12 cellular contexts compared by ENCODE assay signal in genomic region chr22:45551310-45552016, GRCh38. TPM values are rescaled to one million over a fixed set of nuclear protein-coding genes. Genes with fewer than 3 reads are reported as not detected.
DNase-seq lines count a peak whose midpoint lies in the region; ATAC-seq and TF ChIP-seq lines count a peak whose summit lies in the region.
"Had no signal": no experiment of that assay in that cellular context is flagged by ENCODE, and none has a peak within 500 bp of the region (broad histone marks: within the 10 kb centered on the region; RNA-seq: fewer than 3 reads in every experiment).

No MANE protein-coding gene starts in this region.

- H3K4me3 ChIP-seq in PC-9: no peak overlapping the region
- no peak overlapping the region for H3K4me3 ChIP-seq in esophagus (ENCODE audit: low read depth in 1 of 2, low read length in 2 of 2)
- H3K4me3 ChIP-seq in testis: peak overlapping the region in 1 of 2 donors; percentile 23
- H3K4me3 ChIP-seq: mucosa of descending colon, thyroid gland had no signal

- H3K4me3 Mint-ChIP-seq in mesothelial cell of epicardium: no peak overlapping the region

- 0 out of 2 replicates have a peak, but pooled peaks cover 6% of the 10 kb centered on the region for H3K79me2 ChIP-seq in PC-9 (ENCODE audit: low read depth)

- TF ChIP-seq CTCF in PC-9 (conservative IDR thresholded peaks at IDR 0.05) (no peak), mesothelial cell of epicardium (IDR thresholded peaks at IDR 0.05; ENCODE audit: unreplicated experiment) (no peak), testis (IDR thresholded peaks at IDR 0.05) (no peak)

- H3K9me3 ChIP-seq in PC-9 (ENCODE audit: insufficient read depth, low read depth) (no peaks in the 10 kb centered on the region), esophagus (ENCODE audit: control insufficient read depth in 2 of 2, insufficient read depth in 1 of 2, low read depth in 1 of 2, low read length in 1 of 2) (no peaks in the 10 kb centered on the region), testis (no peaks in the 10 kb centered on the region)
- H3K9me3 ChIP-seq: mucosa of descending colon, thyroid gland had no signal

- H3K27ac ChIP-seq in PC-9 (peak overlapping the region; percentile 12; the same call in 1 of the 2 replicates), esophagus (ENCODE audit: low read depth in 2 of 2, low read length in 1 of 2) (peak overlapping the region; percentile 87 to 95), testis (peak overlapping the region; percentile 65 to 70)

- no peak for TF ChIP-seq POLR2A in testis (IDR thresholded peaks at IDR 0.05)

- no peak for ATAC-seq in left colon
- ATAC-seq: mucosa of descending colon had no signal

- no peaks in the 10 kb centered on the region for H4K20me1 ChIP-seq in PC-9 (ENCODE audit: insufficient read depth)

- peaks cover 38% of the 10 kb centered on the region for H3K36me3 Mint-ChIP-seq in mesothelial cell of epicardium

- H3K27ac Mint-ChIP-seq in mesothelial cell of epicardium: peak overlapping the region; percentile 7

- H3K4me1 Mint-ChIP-seq in mesothelial cell of epicardium: peaks cover 35% of the 10 kb centered on the region

- peak overlapping the region; percentile 2; the same call in 1 of the 2 replicates for H3K4me2 ChIP-seq in PC-9

- WGBS in esophagus, 2 donors: 36 to 51% methylated on average over 18 of the region's 18 CpGs
- WGBS in testis, 2 donors: 11 to 39% methylated on average over 11 to 18 of the region's 18 CpGs

- H3K9me3 Mint-ChIP-seq in mesothelial cell of epicardium: no peaks in the 10 kb centered on the region

- CTCF ChIA-PET in PC-9 (lab: Charles Lee): no interaction called here

- peak; percentile 21 to 80 for DNase-seq in PC-9
- DNase-seq in mesothelial cell of epicardium (ENCODE audit: low spot score in 2 of 2, unreplicated experiment in 2 of 2): no peak
- peak; percentile 48 for DNase-seq in testis
- no peak for DNase-seq in stimulated activated CD4-positive, alpha-beta T cell treated with anti-CD3 and anti-CD28 coated beads, Interleukin-1b, Interleukin-23, amount 100 ng/mL, for 48 hours
- no peak for DNase-seq in H4 (ENCODE audit: low spot score)
- no peak for DNase-seq in left colon
- DNase-seq in stimulated activated naive CD4-positive, alpha-beta T cell treated with Interleukin-2 at 50 U/mL for 16 hours (lab: John Stamatoyannopoulos, UW): no peak
- DNase-seq: mucosa of descending colon; NCI-H524 treated with DMSO at 0.1 percent for 48 hours; stimulated activated CD4-positive, alpha-beta T cell treated with anti-CD3 and anti-CD28 coated beads, Interleukin-4, amount 100 ng/mL, for 24 hours had no signal

- H3K4me1 ChIP-seq in PC-9 (replicated peaks; ENCODE audit: insufficient read depth) (peaks cover 38% of the 10 kb centered on the region), esophagus (ENCODE audit: control insufficient read depth in 2 of 2, insufficient read depth in 2 of 2, low read length in 1 of 2) (peaks cover 7 to 41% of the 10 kb centered on the region in 2 donors), testis (peaks cover 40% of the 10 kb centered on the region)

- peaks cover 47% of the 10 kb centered on the region for H3F3A ChIP-seq in PC-9 (ENCODE audit: insufficient read depth, low read depth)

- no peak overlapping the region for H2AFZ ChIP-seq in PC-9

- intact Hi-C loops in PC-9 (cut with micrococcal nuclease; ENCODE audit: unreplicated experiment) (no loop called here), testis (cut with DNase I; ENCODE audit: low total_unique reads) (loop anchor here (10.0 kb wide), 1 partner anchor 107 kb away; no protein-coding TSS in a partner anchor), left colon (cut with DNase I, micrococcal nuclease) (loop anchor here (5.0 to 10.0 kb wide), 3 partner anchors 107 to 287 kb away; no protein-coding TSS in a partner anchor)

- POLR2A ChIA-PET in PC-9 (lab: Charles Lee; ENCODE audit: unreplicated experiment): interaction anchor here (0.6 kb wide), 1 partner anchor 16 kb away, joined by 3 read pairs; no protein-coding TSS in a partner anchor

- H3K36me3 ChIP-seq in PC-9 (ENCODE audit: low read depth) (peaks cover 23% of the 10 kb centered on the region), esophagus (ENCODE audit: control insufficient read depth in 2 of 2, insufficient read depth in 2 of 2, low read length in 1 of 2) (peaks cover 0 to 4% of the 10 kb centered on the region in 2 donors), testis (ENCODE audit: low read depth, missing control alignments) (no peaks in the 10 kb centered on the region)
- H3K36me3 ChIP-seq: thyroid gland had no signal

- BruUV-seq in PC-9 (replicated peaks; lab: Mats Ljungman, UMichigan): no TSS peak

- H3K27me3 Mint-ChIP-seq in mesothelial cell of epicardium (ENCODE audit: low read depth): no peaks in the 10 kb centered on the region

- H3K27me3 ChIP-seq in PC-9 (ENCODE audit: insufficient read depth, low read depth) (no peaks in the 10 kb centered on the region), esophagus (ENCODE audit: control insufficient read depth in 1 of 2, insufficient read depth in 2 of 2, low read length in 2 of 2) (no peaks in the 10 kb centered on the region), testis (no peaks in the 10 kb centered on the region)
- H3K27me3 ChIP-seq: thyroid gland had no signal

- H3K9me2 ChIP-seq in PC-9 (ENCODE audit: insufficient read depth): no peaks in the 10 kb centered on the region

RNA-seq across cellular contexts. Expression of gene FBLN1, which starts 48.8 kb away (rescaled TPM):
- 158 and 167 TPM in 2 replicates for total RNA-seq in PC-9 (2021)
- 10 to 100 TPM; 18.8 to 50.3 TPM for polyA plus RNA-seq in esophagus
- total RNA-seq in mesothelial cell of epicardium: 283 to 297 TPM (median 296 TPM) in 3 replicates
- total RNA-seq in testis: 10 to 100 TPM; 32.4 to 42.2 TPM
- polyA plus RNA-seq in testis (ENCODE audit: insufficient read depth, low read depth, low replicate concordance): 154 TPM
- 0.37 and 1.0 TPM in 2 replicates for total RNA-seq in H4 (2014; rRNA removed; shearing (Covaris generic))
- 100 to 1,000 TPM in 1 of 2 donors, 10 to 100 TPM in 1; 51.8 to 114 TPM for total RNA-seq in left colon

Comparison
In these comparisons a context has a peak if more than half of its experiments do, and no peak if none do; other contexts are left out.
1. DNase-seq: peak in PC-9 (2 of 2) and testis (single experiment); none in mesothelial cell of epicardium (0 of 2), stimulated activated CD4-positive, alpha-beta T cell treated with anti-CD3 and anti-CD28 coated beads, Interleukin-1b, Interleukin-23, amount 100 ng/mL, for 48 hours (single experiment), H4 (single experiment), left colon (0 of 2) and stimulated activated naive CD4-positive, alpha-beta T cell treated with Interleukin-2 at 50 U/mL for 16 hours (single experiment).
2. H3K27ac ChIP-seq: peak in every context shown above with its lines; median percentile 91 in esophagus; 68 in testis; 12 in PC-9.
3. RNA of gene FBLN1, which starts 48.8 kb away (total RNA-seq): 283 to 297 TPM in mesothelial cell of epicardium, 158 to 167 TPM in PC-9, 51.8 to 114 TPM in left colon and 32.4 to 42.2 TPM in testis; 0.37 to 1.0 TPM in H4; every median in the first group is over 10 times any median in the second.